In genomic region chr4:2186133-2186864, GRCh38 we compare ENCODE assay signal across 10 cellular contexts. TPM values are rescaled to one million over a fixed set of nuclear protein-coding genes. Genes with fewer than 3 reads are reported as not detected.
A peak's percentile ranks its signal among the peaks of the same experiment; 100 is the strongest.
DNase-seq lines count a peak whose midpoint lies in the region; ATAC-seq and TF ChIP-seq lines count a peak whose summit lies in the region.
"Had no signal": no experiment of that assay in that cellular context is flagged by ENCODE, and none has a peak within 500 bp of the region (broad histone marks: within the 10 kb centered on the region; RNA-seq: fewer than 3 reads in every experiment).

No MANE protein-coding gene starts in this region.

- DNase-seq in ELR (ENCODE audit: low read depth) (peak; percentile 58), NB4 (ENCODE audit: low read depth) (peak; percentile 41), astrocyte of the hippocampus (ENCODE audit: low read depth, low spot score) (peak; percentile 60), lung microvascular endothelial cell (ENCODE audit: low read depth in 2 of 2) (peak; percentile 19 to 58), NCI-H446 treated with DMSO at 0.1 percent for 48 hours (lab: John Stamatoyannopoulos, UW) (no peak), ureter (ENCODE audit: low spot score) (no peak), inferior parietal cortex (ENCODE audit: extremely low spot score) (no peak)
- DNase-seq: aorta, Right ventricle myocardium superior had no signal

- no peak overlapping the region for H3K4me3 ChIP-seq in NB4 (ENCODE audit: low read depth, low read length)

- TF ChIP-seq CTCF in NB4 (IDR thresholded peaks at IDR 0.05; ENCODE audit: low read depth, low read length) = peak; percentile 27

- no peak for ATAC-seq in HG03135 (IDR thresholded peaks at IDR 0.05; ENCODE audit: unreplicated experiment)

- TF ChIP-seq POLR2A in NB4 (IDR thresholded peaks at IDR 0.05; ENCODE audit: extremely low read depth, insufficient read length) = no peak

RNA-seq across cellular contexts. Expression of gene HAUS3, which starts 55.6 kb away (rescaled TPM):
- total RNA-seq in lung microvascular endothelial cell (4.6 and 6.7 TPM in 2 replicates), ureter (13.2 TPM)

RNA-seq across cellular contexts. Expression of gene POLN, which starts 55.6 kb away (rescaled TPM):
- total RNA-seq in lung microvascular endothelial cell (1.3 and 3.4 TPM in 2 replicates), ureter (3.1 TPM)

Comparison
In these comparisons a context has a peak if more than half of its experiments do, and no peak if none do; other contexts are left out.
1. DNase-seq: peak in ELR (single experiment), NB4 (single experiment), astrocyte of the hippocampus (single experiment) and lung microvascular endothelial cell (2 of 2); none in NCI-H446 treated with DMSO at 0.1 percent for 48 hours (single experiment), ureter (single experiment) and inferior parietal cortex (single experiment).